28 cellular contexts compared by ENCODE assay signal in genomic region chr3:174159629-174160028, GRCh38.
"Had no signal": no experiment of that assay in that cellular context is flagged by ENCODE, and none has a peak within 500 bp of the region (broad histone marks: within the 10 kb centered on the region; RNA-seq: fewer than 3 reads in every experiment).

No MANE protein-coding gene starts in this region.

- H3K4me3 ChIP-seq: esophagus muscularis mucosa, heart right ventricle, left ventricle myocardium inferior, lung, right lobe of liver, skin epidermis, stomach, thyroid gland, upper lobe of right lung had no signal

- H3K4me1 Mint-ChIP-seq: activated CD4-positive, alpha-beta T cell treated with anti-CD3 and anti-CD28 coated beads, Interleukin-2, amount 10 ng/mL, durations not matched to agents 24 days and 14 days; stimulated activated effector memory CD8-positive, alpha-beta T cell treated with anti-CD3 and anti-CD28 coated beads, Interleukin-12 subunit alpha, Interleukin-12 subunit beta, amount 100 ng/mL, for 72 hours; T-helper 17 cell had no signal

- H3K27me3 Mint-ChIP-seq: activated CD4-positive, alpha-beta memory T cell treated with anti-CD3 and anti-CD28 coated beads for 36 hours; activated CD4-positive, alpha-beta T cell treated with anti-CD3 and anti-CD28 coated beads, Interleukin-2, amount 10 ng/mL, durations not matched to agents 24 days and 14 days; activated T-cell treated with anti-CD3 and anti-CD28 coated beads, Interleukin-2, amount 50 U/mL, for 24 hours; dendritic cell treated with granulocyte-macrophage colony-stimulating factor and Interleukin-4, amounts not matched to agents 40 ng/mL and 50 ng/mL, for 4 days; T-helper 17 cell had no signal

- H3K9me3 Mint-ChIP-seq: activated CD4-positive, alpha-beta T cell treated with anti-CD3 and anti-CD28 coated beads, Interleukin-2, amount 10 ng/mL, durations not matched to agents 24 days and 14 days; activated T-cell treated with anti-CD3 and anti-CD28 coated beads, Interleukin-2, amount 50 U/mL, for 24 hours had no signal

- H3K27ac Mint-ChIP-seq: activated CD4-positive, alpha-beta memory T cell treated with anti-CD3 and anti-CD28 coated beads for 36 hours; activated CD4-positive, alpha-beta T cell treated with anti-CD3 and anti-CD28 coated beads, Interleukin-2, amount 10 ng/mL, durations not matched to agents 24 days and 14 days; activated T-cell treated with anti-CD3 and anti-CD28 coated beads, Interleukin-2, amount 50 U/mL, for 24 hours; dendritic cell treated with granulocyte-macrophage colony-stimulating factor and Interleukin-4, amounts not matched to agents 40 ng/mL and 50 ng/mL, for 4 days; nephron; stimulated activated effector memory CD8-positive, alpha-beta T cell treated with anti-CD3 and anti-CD28 coated beads, Interleukin-12 subunit alpha, Interleukin-12 subunit beta, amount 100 ng/mL, for 72 hours; T-helper 17 cell had no signal

- FAIRE-seq: astrocyte had no signal

- DNase-seq: activated CD4-positive, alpha-beta memory T cell treated with anti-CD3 and anti-CD28 coated beads for 36 hours; activated CD4-positive, alpha-beta T cell treated with anti-CD3 and anti-CD28 coated beads, Interleukin-2, amount 10 ng/mL, durations not matched to agents 24 days and 14 days; activated CD4-positive, CD25-positive, alpha-beta regulatory T cell treated with anti-CD3 and anti-CD28 coated beads, Interleukin-2, amount 50 U/mL, for 72 hours; activated CD8-positive, alpha-beta memory T cell treated with anti-CD3 and anti-CD28 coated beads, Interleukin-2, amount 50 U/mL, for 48 hours; activated gamma-delta T cell treated with Interleukin-2 at 50 U/mL for 16 hours; activated naive CD4-positive, alpha-beta T cell treated with anti-CD3 and anti-CD28 coated beads, Interleukin-2, amount 50 U/mL, for 16 hours; activated T-cell treated with anti-CD3 and anti-CD28 coated beads, Interleukin-2, amount 50 U/mL, for 24 hours; amniotic stem cell; brain microvascular endothelial cell; foreskin melanocyte; heart right ventricle; left ventricle myocardium inferior; right lobe of liver; stimulated activated CD4-positive, alpha-beta T cell treated with anti-CD3 and anti-CD28 coated beads, Interleukin-4, amount 100 ng/mL, for 24 hours; stomach; T-helper 17 cell; T1000; thyroid gland; upper lobe of right lung; WERI-Rb-1 had no signal

- ATAC-seq: right lobe of liver; stimulated activated effector memory CD8-positive, alpha-beta T cell treated with anti-CD3 and anti-CD28 coated beads, Interleukin-12 subunit alpha, Interleukin-12 subunit beta, amount 100 ng/mL, for 72 hours; T-helper 17 cell; upper lobe of right lung had no signal

- H3K4me3 Mint-ChIP-seq: activated CD4-positive, alpha-beta memory T cell treated with anti-CD3 and anti-CD28 coated beads for 36 hours; activated CD4-positive, alpha-beta T cell treated with anti-CD3 and anti-CD28 coated beads, Interleukin-2, amount 10 ng/mL, durations not matched to agents 24 days and 14 days; activated T-cell treated with anti-CD3 and anti-CD28 coated beads, Interleukin-2, amount 50 U/mL, for 24 hours; dendritic cell treated with granulocyte-macrophage colony-stimulating factor and Interleukin-4, amounts not matched to agents 40 ng/mL and 50 ng/mL, for 4 days; nephron; stimulated activated effector memory CD8-positive, alpha-beta T cell treated with anti-CD3 and anti-CD28 coated beads, Interleukin-12 subunit alpha, Interleukin-12 subunit beta, amount 100 ng/mL, for 72 hours; T-helper 17 cell had no signal

- H3K4me1 ChIP-seq: right lobe of liver, stomach, thyroid gland, upper lobe of right lung had no signal

- H3K9me3 ChIP-seq: neutrophil, right lobe of liver, thyroid gland, upper lobe of right lung had no signal

- H3K36me3 ChIP-seq: brain microvascular endothelial cell, esophagus muscularis mucosa, heart right ventricle, left ventricle myocardium inferior, neutrophil, right lobe of liver, stomach, thyroid gland, upper lobe of right lung, WERI-Rb-1 had no signal

- H3K36me3 Mint-ChIP-seq: activated CD4-positive, alpha-beta memory T cell treated with anti-CD3 and anti-CD28 coated beads for 36 hours; stimulated activated effector memory CD8-positive, alpha-beta T cell treated with anti-CD3 and anti-CD28 coated beads, Interleukin-12 subunit alpha, Interleukin-12 subunit beta, amount 100 ng/mL, for 72 hours had no signal
